ENCODE assay signal across 8 cellular contexts in genomic region chr6:164436976-164437375, GRCh38.
"Had no signal": no experiment of that assay in that cellular context is flagged by ENCODE, and none has a peak within 500 bp of the region (broad histone marks: within the 10 kb centered on the region; RNA-seq: fewer than 3 reads in every experiment).

No MANE protein-coding gene starts in this region.

- FAIRE-seq: HTR-8/SVneo had no signal

- H3K9me3 ChIP-seq: HAP-1 had no signal

- H3K27ac ChIP-seq: HL-60 had no signal

- H3K4me2 ChIP-seq: GM23338 had no signal

- H2AFZ ChIP-seq: GM23338 had no signal

- H3K36me3 ChIP-seq: HAP-1 had no signal

- H3K4me3 ChIP-seq: GM23338, HAP-1 had no signal

- DNase-seq: H7, HFFc6, IMR-90, KBM-7 had no signal
